Comparison of ENCODE assay signal across 14 cellular contexts in the genomic region with DNA sequence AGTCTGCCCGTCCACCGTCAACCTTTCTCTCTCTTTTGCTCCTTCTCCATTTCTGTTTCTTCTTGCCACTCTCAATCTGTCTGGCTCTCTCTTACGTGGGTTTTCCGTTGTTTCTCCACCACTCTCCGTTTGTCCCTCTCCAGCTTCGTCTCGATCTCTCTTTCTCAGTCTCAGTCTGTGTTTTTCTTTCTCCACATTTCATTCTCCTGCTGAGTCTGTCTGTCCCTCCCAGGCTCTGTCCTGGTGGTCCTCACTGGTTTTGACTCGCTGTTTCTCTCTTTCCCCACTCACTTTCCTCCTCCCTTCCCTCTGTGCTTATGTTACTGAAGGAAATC.
DNase-seq lines count a peak whose midpoint lies in the region; ATAC-seq and TF ChIP-seq lines count a peak whose summit lies in the region.
"Had no signal": no experiment of that assay in that cellular context is flagged by ENCODE, and none has a peak within 500 bp of the region (broad histone marks: within the 10 kb centered on the region; RNA-seq: fewer than 3 reads in every experiment).

No MANE protein-coding gene starts in this region.

- TF ChIP-seq EP300 in tibial nerve (IDR thresholded peaks at IDR 0.05) = no peak

- H3K9me3 ChIP-seq in RWPE2 (ENCODE audit: severe bottlenecking) = no peaks in the 10 kb centered on the region
- no peaks in the 10 kb centered on the region for H3K9me3 ChIP-seq in duodenal mucosa (ENCODE audit: control insufficient read depth in 1 of 2, low read length in 2 of 2)
- no peaks in the 10 kb centered on the region for H3K9me3 ChIP-seq in mucosa of rectum (ENCODE audit: control insufficient read depth in 2 of 2, low read length in 2 of 2)
- H3K9me3 ChIP-seq in tibial nerve = no peaks in the 10 kb centered on the region
- H3K9me3 ChIP-seq: prostate gland had no signal

- peaks cover 19% of the 10 kb centered on the region for H3K4me1 ChIP-seq in RWPE2 (ENCODE audit: insufficient read depth, poor library complexity, severe bottlenecking)
- H3K4me1 ChIP-seq in duodenal mucosa (ENCODE audit: control insufficient read depth in 1 of 2, insufficient read depth in 2 of 2, low read length in 2 of 2) = peaks cover 6 to 9% of the 10 kb centered on the region in 2 donors
- H3K4me1 ChIP-seq in mucosa of rectum (ENCODE audit: control insufficient read depth in 2 of 2, insufficient read depth in 2 of 2, low read length in 2 of 2) = peaks cover 12 to 18% of the 10 kb centered on the region in 2 donors
- H3K4me1 ChIP-seq in tibial nerve = peaks cover 0 to 27% (median 19%) of the 10 kb centered on the region in 4 donors
- H3K4me1 ChIP-seq: prostate gland had no signal

- H3K36me3 Mint-ChIP-seq in activated T-cell treated with anti-CD3 and anti-CD28 coated beads, Interleukin-2, amount 50 U/mL, for 72 hours (ENCODE audit: insufficient read depth in 2 of 2) = no peaks in the 10 kb centered on the region
- H3K36me3 Mint-ChIP-seq: activated naive CD4-positive, alpha-beta T cell treated with anti-CD3 and anti-CD28 coated beads, Interleukin-2, amount 50 U/mL, for 72 hours; immature natural killer cell had no signal

- H3K4me3 ChIP-seq in RWPE2 (ENCODE audit: severe bottlenecking) (no peak overlapping the region), duodenal mucosa (ENCODE audit: low read depth in 1 of 2, low read length in 2 of 2) (no peak overlapping the region), mucosa of rectum (ENCODE audit: low read length in 2 of 2) (no peak overlapping the region), tibial nerve (peak overlapping the region in 1 of 4 donors; percentile 21)
- H3K4me3 ChIP-seq: prostate gland had no signal

- H3K9me3 Mint-ChIP-seq in activated T-cell treated with anti-CD3 and anti-CD28 coated beads, Interleukin-2, amount 50 U/mL, for 72 hours = no peaks in the 10 kb centered on the region
- H3K9me3 Mint-ChIP-seq: activated naive CD4-positive, alpha-beta T cell treated with anti-CD3 and anti-CD28 coated beads, Interleukin-2, amount 50 U/mL, for 72 hours; immature natural killer cell had no signal

- no peaks in the 10 kb centered on the region for H3K27me3 ChIP-seq in RWPE2 (ENCODE audit: insufficient read depth, poor library complexity, severe bottlenecking)
- no peaks in the 10 kb centered on the region for H3K27me3 ChIP-seq in duodenal mucosa (ENCODE audit: control insufficient read depth in 1 of 2, insufficient read depth in 2 of 2, low read length in 2 of 2)
- no peaks in the 10 kb centered on the region for H3K27me3 ChIP-seq in mucosa of rectum (ENCODE audit: control insufficient read depth in 2 of 2, insufficient read depth in 2 of 2, low read length in 2 of 2)
- H3K27me3 ChIP-seq in tibial nerve = no peaks in the 10 kb centered on the region

- H3K4me1 Mint-ChIP-seq in activated T-cell treated with anti-CD3 and anti-CD28 coated beads, Interleukin-2, amount 50 U/mL, for 72 hours (ENCODE audit: low read depth) = no peaks in the 10 kb centered on the region

- ATAC-seq in RWPE2 (ENCODE audit: low read depth) (no peak), GM18511 (IDR thresholded peaks at IDR 0.05; ENCODE audit: unreplicated experiment) (no peak)
- ATAC-seq in activated T-cell treated with anti-CD3 and anti-CD28 coated beads, Interleukin-2, amount 50 U/mL, for 72 hours (replicated peaks in 1 of 2) = no peak
- ATAC-seq: activated naive CD4-positive, alpha-beta T cell treated with anti-CD3 and anti-CD28 coated beads, Interleukin-2, amount 50 U/mL, for 72 hours had no signal

- no peak for DNase-seq in RWPE2 (ENCODE audit: low spot score)
- no peak for DNase-seq in tibial nerve (ENCODE audit: low spot score in 2 of 2)
- no peak for DNase-seq in activated T-cell treated with anti-CD3 and anti-CD28 coated beads, Interleukin-2, amount 50 U/mL, for 72 hours
- DNase-seq in NCI-H2081 treated with DMSO at 0.1 percent for 48 hours (lab: John Stamatoyannopoulos, UW) = no peak
- no peak for DNase-seq in SKM-1 (lab: John Stamatoyannopoulos, UW; ENCODE audit: unreplicated experiment)
- DNase-seq: activated CD4-positive, alpha-beta T cell treated with anti-CD3 and anti-CD28 coated beads, Interleukin-2, amount 50 U/mL, for 48 hours; COR-L47; immature natural killer cell; T-helper 2 cell had no signal

- H3K4me3 Mint-ChIP-seq in activated T-cell treated with anti-CD3 and anti-CD28 coated beads, Interleukin-2, amount 50 U/mL, for 72 hours = no peak overlapping the region
- H3K4me3 Mint-ChIP-seq: immature natural killer cell had no signal

- no peak for TF ChIP-seq POLR2A in tibial nerve (IDR thresholded peaks at IDR 0.05)

- no peak overlapping the region for H3K27ac Mint-ChIP-seq in activated T-cell treated with anti-CD3 and anti-CD28 coated beads, Interleukin-2, amount 50 U/mL, for 72 hours
- H3K27ac Mint-ChIP-seq: immature natural killer cell had no signal

- WGBS in tibial nerve, 2 donors = 20 to 40% methylated on average over 8 of the region's 8 CpGs

- TF ChIP-seq CTCF in RWPE2 (IDR thresholded peaks at IDR 0.05; ENCODE audit: poor library complexity, severe bottlenecking) (no peak), tibial nerve (IDR thresholded peaks at IDR 0.05) (no peak)

- peak overlapping the region; percentile 68 for H3K27ac ChIP-seq in RWPE2 (ENCODE audit: poor library complexity, severe bottlenecking)
- peak overlapping the region; percentile 11 for H3K27ac ChIP-seq in duodenal mucosa (ENCODE audit: low read depth, low read length)
- H3K27ac ChIP-seq in mucosa of rectum (ENCODE audit: low read depth in 2 of 2, low read length in 2 of 2) = peak overlapping the region; percentile 76 to 80
- peak overlapping the region; percentile 18 to 88 (median 82) for H3K27ac ChIP-seq in tibial nerve

- H3K36me3 ChIP-seq in RWPE2 (ENCODE audit: low read depth) (no peaks in the 10 kb centered on the region), duodenal mucosa (ENCODE audit: control insufficient read depth in 1 of 2, insufficient read depth in 2 of 2, low read length in 2 of 2) (no peaks in the 10 kb centered on the region), mucosa of rectum (ENCODE audit: control insufficient read depth in 2 of 2, insufficient read depth in 2 of 2, low read length in 2 of 2) (no peaks in the 10 kb centered on the region), tibial nerve (no peaks in the 10 kb centered on the region)
- H3K36me3 ChIP-seq: prostate gland had no signal

- H3K9ac ChIP-seq in duodenal mucosa (ENCODE audit: low read depth in 1 of 2, low read length in 2 of 2) (no peak overlapping the region), mucosa of rectum (ENCODE audit: low read depth in 1 of 2, low read length in 2 of 2) (peak overlapping the region; percentile 4 to 18)

- no peaks in the 10 kb centered on the region for H3K27me3 Mint-ChIP-seq in activated T-cell treated with anti-CD3 and anti-CD28 coated beads, Interleukin-2, amount 50 U/mL, for 72 hours (ENCODE audit: low read depth)

Comparison
In these comparisons a context has a peak if more than half of its experiments do, and no peak if none do; other contexts are left out.
1. H3K27ac ChIP-seq: peak in every context shown above with its lines; median percentile 82 in tibial nerve; 78 in mucosa of rectum; 68 in RWPE2; 11 in duodenal mucosa.
2. H3K9ac ChIP-seq: peak in mucosa of rectum (2 of 2); none in duodenal mucosa (0 of 2).